2 cellular contexts compared by ENCODE assay signal in genomic region chr7:73742753-73743641, GRCh38.
TF ChIP-seq lines count a peak whose summit lies in the region.

No MANE protein-coding gene starts in this region.

TF ChIP-seq in SK-N-SH, 30 proteins besides CTCF, POLR2A, EP300 and RAD21 (continued from another document):
- no peak for TF ChIP-seq ZBTB33 (IDR thresholded peaks at IDR 0.05; ENCODE audit: borderline replicate concordance, low read depth)
TF ChIP-seq in SK-N-SH: peak in this region for 0.

TF ChIP-seq in SK-N-SH treated with all-trans-retinoic acid at 6 μM for 48 hours, 23 proteins besides CTCF, POLR2A, EP300 and RAD21 (continued from another document):
- no peak for TF ChIP-seq POU6F1 (CRISPR knock-in tag; IDR thresholded peaks at IDR 0.05; ENCODE audit: borderline replicate concordance, low read depth)
- TF ChIP-seq ESRRG (CRISPR knock-in tag; IDR thresholded peaks at IDR 0.05), result no peak
- no peak for TF ChIP-seq ISL1 (CRISPR knock-in tag; IDR thresholded peaks at IDR 0.05)
- no peak for TF ChIP-seq SNAI2 (CRISPR knock-in tag; IDR thresholded peaks at IDR 0.05)
